9 cellular contexts compared by ENCODE assay signal in the genomic region with DNA sequence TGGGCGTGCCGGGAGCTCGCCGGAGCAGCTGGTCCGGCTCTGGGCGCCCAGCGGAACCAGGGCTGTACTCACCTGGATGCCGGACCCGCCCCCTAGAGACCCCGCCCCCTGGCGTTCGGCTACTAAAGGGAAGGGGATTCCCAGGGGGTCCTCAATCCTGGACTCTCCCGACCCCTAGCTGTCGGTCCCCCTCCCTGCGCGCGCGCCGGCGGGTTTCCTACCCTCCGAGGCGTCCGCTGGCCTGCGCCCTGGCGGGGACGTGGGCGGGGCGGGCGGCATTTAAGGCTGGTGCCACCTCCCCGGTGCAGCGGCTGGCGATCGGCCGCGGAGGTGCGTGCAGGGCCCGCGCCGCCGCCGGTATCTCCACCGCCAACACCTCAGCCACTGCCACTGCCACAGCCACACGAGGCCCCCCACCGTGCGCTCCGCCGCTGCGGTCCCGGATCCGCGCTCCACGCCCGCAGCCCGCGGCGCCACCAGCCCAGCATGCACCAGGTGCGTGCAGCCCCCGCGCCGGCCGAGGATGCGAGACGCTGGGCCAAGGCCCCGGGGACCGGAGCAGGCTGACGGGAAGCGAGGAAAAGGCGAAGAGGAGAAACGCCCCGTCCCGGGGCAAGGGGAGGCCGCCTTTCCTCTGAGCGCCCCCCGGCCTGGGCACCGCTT. TPM values are rescaled to one million over a fixed set of nuclear protein-coding genes. Genes with fewer than 3 reads are reported as not detected.
DNase-seq lines count a peak whose midpoint lies in the region; ATAC-seq and TF ChIP-seq lines count a peak whose summit lies in the region.
"Had no signal": no experiment of that assay in that cellular context is flagged by ENCODE, and none has a peak within 500 bp of the region (broad histone marks: within the 10 kb centered on the region; RNA-seq: fewer than 3 reads in every experiment).

A gene (plus strand): TSS at position 151 of the 663 bp plus-strand sequence. CDS start 336 bp downstream, at position 487.

- no peak for TF ChIP-seq POLR2A in uterus (IDR thresholded peaks at IDR 0.05)

- ATAC-seq in GM18520 (IDR thresholded peaks at IDR 0.05; ENCODE audit: unreplicated experiment), result no peak
- ATAC-seq in GM18517 (IDR thresholded peaks at IDR 0.05; ENCODE audit: unreplicated experiment), result no peak
- ATAC-seq in HG03439 (IDR thresholded peaks at IDR 0.05; ENCODE audit: unreplicated experiment), result no peak

- H3K4me2 ChIP-seq in parathyroid adenoma (ENCODE audit: low read length), result peak within 1 kb of the TSS; percentile 86

- DNase-seq in HFF-Myc (ENCODE audit: extremely low read depth, low read depth), result no peak
- peak; percentile 22 for DNase-seq in activated CD4-positive, alpha-beta T cell treated with anti-CD3 and anti-CD28 coated beads, Interleukin-2, amount 10 ng/mL, durations not matched to agents 7 days and 5 days
- DNase-seq in endothelial cell (ENCODE audit: low spot score), result peak; percentile 47
- DNase-seq in uterus, result no peak

- no peak within 1 kb of the TSS for H3K27ac Mint-ChIP-seq in activated CD4-positive, alpha-beta T cell treated with anti-CD3 and anti-CD28 coated beads, Interleukin-2, amount 10 ng/mL, durations not matched to agents 7 days and 5 days
- H3K27ac Mint-ChIP-seq in endothelial cell (ENCODE audit: unreplicated experiment), result no peak within 1 kb of the TSS

- H3K27me3 Mint-ChIP-seq in activated CD4-positive, alpha-beta T cell treated with anti-CD3 and anti-CD28 coated beads, Interleukin-2, amount 10 ng/mL, durations not matched to agents 7 days and 5 days, result peaks cover 37% of the 10 kb centered on the region
- H3K27me3 Mint-ChIP-seq in endothelial cell (ENCODE audit: unreplicated experiment), result peaks cover 4% of the 10 kb centered on the region

- H3K9me3 Mint-ChIP-seq in activated CD4-positive, alpha-beta T cell treated with anti-CD3 and anti-CD28 coated beads, Interleukin-2, amount 10 ng/mL, durations not matched to agents 7 days and 5 days, result no peaks in the 10 kb centered on the region
- no peaks in the 10 kb centered on the region for H3K9me3 Mint-ChIP-seq in endothelial cell (ENCODE audit: unreplicated experiment)

- H3K36me3 ChIP-seq in parathyroid adenoma (ENCODE audit: control insufficient read depth, insufficient read depth, low read length), result no peaks in the 10 kb centered on the region
- no peaks in the 10 kb centered on the region for H3K36me3 ChIP-seq in uterus

- H3K4me1 ChIP-seq in parathyroid adenoma (peaks cover 7% of the 10 kb centered on the region), uterus (peaks cover 0 to 9% of the 10 kb centered on the region in 2 donors)

- H2AFZ ChIP-seq in parathyroid adenoma, result peak within 1 kb of the TSS; percentile 76

- no peak within 1 kb of the TSS for H3K27ac ChIP-seq in parathyroid adenoma
- no peak within 1 kb of the TSS for H3K27ac ChIP-seq in uterus

- H3K27me3 ChIP-seq in parathyroid adenoma (ENCODE audit: control insufficient read depth, insufficient read depth, low read length), result no peaks in the 10 kb centered on the region
- peaks cover 0 to 14% of the 10 kb centered on the region in 2 donors for H3K27me3 ChIP-seq in uterus

- peaks cover 27% of the 10 kb centered on the region for H3K4me1 Mint-ChIP-seq in activated CD4-positive, alpha-beta T cell treated with anti-CD3 and anti-CD28 coated beads, Interleukin-2, amount 10 ng/mL, durations not matched to agents 7 days and 5 days
- H3K4me1 Mint-ChIP-seq in endothelial cell (ENCODE audit: unreplicated experiment), result peaks cover 37% of the 10 kb centered on the region

- intact Hi-C loops in uterus (cut with DNase I; ENCODE audit: low total_unique reads), result no loop called here

- TF ChIP-seq CTCF in HFF-Myc (IDR thresholded peaks at IDR 0.05; ENCODE audit: low read depth, low read length, missing control alignments) (no peak), endothelial cell (IDR thresholded peaks at IDR 0.05; ENCODE audit: unreplicated experiment) (peak; percentile 41), parathyroid adenoma (IDR thresholded peaks at IDR 0.05) (no peak), uterus (IDR thresholded peaks at IDR 0.05) (no peak)

- H3K4me3 ChIP-seq in HFF-Myc (replicated peaks; ENCODE audit: low read depth, low read length) (peak within 1 kb of the TSS; percentile 24), parathyroid adenoma (ENCODE audit: low read depth, low read length) (peak within 1 kb of the TSS; percentile 53), uterus (no peak within 1 kb of the TSS)

- H3K36me3 Mint-ChIP-seq in activated CD4-positive, alpha-beta T cell treated with anti-CD3 and anti-CD28 coated beads, Interleukin-2, amount 10 ng/mL, durations not matched to agents 7 days and 5 days (ENCODE audit: low read depth), result no peaks in the 10 kb centered on the region
- no peaks in the 10 kb centered on the region for H3K36me3 Mint-ChIP-seq in endothelial cell (ENCODE audit: low read depth, unreplicated experiment)

- no peak within 1 kb of the TSS for H3K9ac ChIP-seq in parathyroid adenoma

- no peaks in the 10 kb centered on the region for H3K79me2 ChIP-seq in parathyroid adenoma

- H3K4me3 Mint-ChIP-seq in activated CD4-positive, alpha-beta T cell treated with anti-CD3 and anti-CD28 coated beads, Interleukin-2, amount 10 ng/mL, durations not matched to agents 7 days and 5 days, result peak within 1 kb of the TSS; percentile 32
- no peak within 1 kb of the TSS for H3K4me3 Mint-ChIP-seq in endothelial cell (ENCODE audit: unreplicated experiment)

- H3K9me3 ChIP-seq in parathyroid adenoma (ENCODE audit: control insufficient read depth, low read length), result no peaks in the 10 kb centered on the region
- no peaks in the 10 kb centered on the region for H3K9me3 ChIP-seq in uterus

- POLR2A ChIA-PET in activated CD4-positive, alpha-beta T cell treated with anti-CD3 and anti-CD28 coated beads, Interleukin-2, amount 10 ng/mL, durations not matched to agents 7 days and 5 days (lab: Charles Lee), result no interaction called here

- CTCF ChIA-PET in activated CD4-positive, alpha-beta T cell treated with anti-CD3 and anti-CD28 coated beads, Interleukin-2, amount 10 ng/mL, durations not matched to agents 7 days and 5 days (lab: Charles Lee), result interaction anchor here (1.1 to 1.8 kb wide), 2 partner anchors 9 to 28 kb away, joined by 3 to 4 read pairs; no protein-coding TSS in a partner anchor

RNA-seq across cellular contexts. Expression of the gene that starts here (rescaled TPM):
- under 1 TPM; 0.27 TPM for total RNA-seq in activated CD4-positive, alpha-beta T cell treated with anti-CD3 and anti-CD28 coated beads, Interleukin-2, amount 10 ng/mL, durations not matched to agents 7 days and 5 days
- 0.64 TPM for total RNA-seq in endothelial cell (ENCODE audit: unreplicated experiment)
- not detected for total RNA-seq in uterus
- total RNA-seq: lung microvascular endothelial cell had no signal

Comparison
In these comparisons a context has a peak if more than half of its experiments do, and no peak if none do; other contexts are left out.
1. Peak in DNase-seq in activated CD4-positive, alpha-beta T cell treated with anti-CD3 and anti-CD28 coated beads, Interleukin-2, amount 10 ng/mL, durations not matched to agents 7 days and 5 days; RNA of the gene not detected or under 1 TPM.
2. Peak in DNase-seq in endothelial cell; RNA of the gene not detected or under 1 TPM.
3. H3K4me3 ChIP-seq: peak in HFF-Myc (single experiment) and parathyroid adenoma (single experiment); none in uterus (0 of 2).